Comparison of ENCODE assay signal across 10 cellular contexts in the genomic region with DNA sequence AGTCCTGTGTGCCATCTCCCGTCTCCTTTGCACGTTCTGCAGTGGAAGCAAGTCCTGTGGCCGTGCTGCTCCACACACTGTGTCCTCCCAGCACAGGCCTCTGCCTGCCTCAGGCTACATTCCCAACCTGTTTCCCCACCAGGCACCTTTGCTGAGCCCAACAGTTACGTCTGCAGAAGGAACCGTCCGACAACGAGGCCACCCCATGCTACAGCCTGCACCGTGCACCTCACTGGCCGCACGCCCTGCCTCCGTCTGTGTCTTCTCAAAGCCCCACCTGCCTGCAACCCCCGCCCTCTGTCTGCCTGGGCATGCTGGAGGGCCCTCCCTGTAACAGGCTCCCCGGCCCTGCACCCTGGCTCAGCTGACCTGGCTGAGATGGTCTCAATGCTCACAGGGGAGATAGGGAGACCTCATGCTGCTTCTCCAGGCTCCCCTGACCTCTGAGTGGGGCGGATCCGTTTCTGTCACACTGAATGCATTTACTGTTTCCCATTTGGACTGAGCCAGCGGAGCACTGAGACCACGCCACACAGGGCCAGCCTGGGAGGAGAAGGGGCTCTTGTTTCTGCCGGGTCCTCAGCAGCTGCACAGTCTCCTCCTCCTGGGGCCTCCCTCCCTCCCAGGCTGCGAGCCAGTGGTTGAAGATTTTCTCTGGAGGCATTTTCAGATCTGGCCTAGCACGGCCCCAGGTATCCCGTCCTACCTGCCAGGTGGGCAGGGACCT.
DNase-seq lines count a peak whose midpoint lies in the region; ATAC-seq and TF ChIP-seq lines count a peak whose summit lies in the region.
"Had no signal": no experiment of that assay in that cellular context is flagged by ENCODE, and none has a peak within 500 bp of the region (broad histone marks: within the 10 kb centered on the region; RNA-seq: fewer than 3 reads in every experiment).

No MANE protein-coding gene starts in this region.

- no peaks in the 10 kb centered on the region for H3K4me1 Mint-ChIP-seq in CD14-positive monocyte

- TF ChIP-seq CTCF in CD14-positive monocyte (IDR thresholded peaks at IDR 0.05) (no peak), prostate gland (IDR thresholded peaks at IDR 0.05) (no peak), GM10266 (IDR thresholded peaks at IDR 0.05; ENCODE audit: control insufficient read depth, insufficient read depth, low read depth, missing control alignments) (no peak)

- H3K4me3 ChIP-seq in SJCRH30 (no peak overlapping the region), prostate gland (no peak overlapping the region)

- peak; percentile 9 for TF ChIP-seq POLR2A in prostate gland (IDR thresholded peaks at IDR 0.05)
- no peak for TF ChIP-seq POLR2A in GM18505 (IDR thresholded peaks at IDR 0.05; ENCODE audit: borderline replicate concordance, extremely low read depth, insufficient read depth, insufficient read length)

- ATAC-seq in GM18873 (IDR thresholded peaks at IDR 0.05; ENCODE audit: low FRiP score, unreplicated experiment) (no peak), GM18505 (IDR thresholded peaks at IDR 0.05; ENCODE audit: unreplicated experiment) (no peak)

- H3K27ac Mint-ChIP-seq in CD14-positive monocyte: peak overlapping the region in 1 of 7 donors; percentile 58
- H3K27ac Mint-ChIP-seq: CD4-positive, alpha-beta T cell had no signal

- peak; percentile 38 for DNase-seq in CD14-positive monocyte (ENCODE audit: low spot score)
- DNase-seq in SJCRH30: peak; percentile 87 to 94
- peak; percentile 45 to 67 for DNase-seq in hippocampal formation (lab: John Stamatoyannopoulos, UW)
- DNase-seq in prostate gland (ENCODE audit: low spot score): no peak
- no peak for DNase-seq in GM10266 (ENCODE audit: extremely low spot score)
- DNase-seq in OCI-M2 (lab: John Stamatoyannopoulos, UW; ENCODE audit: unreplicated experiment): no peak
- DNase-seq: NCI-H1417 treated with DMSO at 0.1 percent for 48 hours had no signal

- peaks cover 4 to 13% (median 4%) of the 10 kb centered on the region in 3 donors for H3K27me3 Mint-ChIP-seq in CD14-positive monocyte (ENCODE audit: low read depth in 3 of 3)

- peaks cover 0 to 12% (median 1%) of the 10 kb centered on the region in 7 donors for H3K9me3 Mint-ChIP-seq in CD14-positive monocyte
- H3K9me3 Mint-ChIP-seq: CD4-positive, alpha-beta T cell had no signal

- H3K4me1 ChIP-seq in SJCRH30: peaks cover 73% of the 10 kb centered on the region
- no peaks in the 10 kb centered on the region for H3K4me1 ChIP-seq in prostate gland (replicated peaks)

- intact Hi-C loops in CD14-positive monocyte (cut with micrococcal nuclease): no loop called here
- intact Hi-C loops in prostate gland (cut with DNase I): no loop called here

- no peak overlapping the region for H3K4me3 Mint-ChIP-seq in CD14-positive monocyte
- H3K4me3 Mint-ChIP-seq: CD4-positive, alpha-beta T cell had no signal

- H3K9me3 ChIP-seq in SJCRH30 (replicated peaks) (no peaks in the 10 kb centered on the region), prostate gland (no peaks in the 10 kb centered on the region)

- H3K36me3 ChIP-seq in SJCRH30 (no peaks in the 10 kb centered on the region), prostate gland (no peaks in the 10 kb centered on the region)

- H3K27ac ChIP-seq in SJCRH30 (peak overlapping the region; percentile 98), prostate gland (peak overlapping the region; percentile 25 to 82)

- 51% methylated on average over 21 of the region's 21 CpGs for WGBS in prostate gland

- H3K27me3 ChIP-seq in SJCRH30 (no peaks in the 10 kb centered on the region), prostate gland (replicated peaks; ENCODE audit: insufficient read depth) (no peaks in the 10 kb centered on the region)

- no peaks in the 10 kb centered on the region for H3K36me3 Mint-ChIP-seq in CD14-positive monocyte

Comparison
In these comparisons a context has a peak if more than half of its experiments do, and no peak if none do; other contexts are left out.
1. DNase-seq: peak in CD14-positive monocyte (single experiment), SJCRH30 (2 of 2) and hippocampal formation (2 of 2); none in prostate gland (single experiment), GM10266 (single experiment) and OCI-M2 (single experiment).